9 cellular contexts compared by ENCODE assay signal in genomic region chr11:83724704-83725114, GRCh38.
DNase-seq lines count a peak whose midpoint lies in the region; ATAC-seq and TF ChIP-seq lines count a peak whose summit lies in the region.
"Had no signal": no experiment of that assay in that cellular context is flagged by ENCODE, and none has a peak within 500 bp of the region (broad histone marks: within the 10 kb centered on the region; RNA-seq: fewer than 3 reads in every experiment).

No MANE protein-coding gene starts in this region.

- H4K20me1 ChIP-seq in smooth muscle cell (ENCODE audit: low read depth), result no peaks in the 10 kb centered on the region

- TF ChIP-seq POLR2A in GM18505 (IDR thresholded peaks at IDR 0.05; ENCODE audit: borderline replicate concordance, extremely low read depth, insufficient read depth, insufficient read length), result no peak

- peak overlapping the region; percentile 86 for H3K4me2 ChIP-seq in smooth muscle cell

- H3K27me3 ChIP-seq in adipocyte (replicated peaks; ENCODE audit: control insufficient read depth, insufficient read depth, low read length), result peaks cover 17% of the 10 kb centered on the region
- H3K27me3 ChIP-seq in iPS-15b (ENCODE audit: control insufficient read depth, insufficient read depth, low read length), result no peaks in the 10 kb centered on the region
- H3K27me3 ChIP-seq in smooth muscle cell (ENCODE audit: low read depth), result no peaks in the 10 kb centered on the region

- CTCF ChIA-PET in HEK293 (lab: Yijun Ruan, JAX), result interaction anchor here (0.6 to 2.6 kb wide), 3 partner anchors 11 to 464 kb away, joined by 3 to 14 read pairs (median 3); no protein-coding TSS in a partner anchor

- ATAC-seq in GM18498 (IDR thresholded peaks at IDR 0.05; ENCODE audit: unreplicated experiment), result no peak
- no peak for ATAC-seq in GM18505 (IDR thresholded peaks at IDR 0.05; ENCODE audit: unreplicated experiment)

- POLR2A ChIA-PET in HEK293 (lab: Yijun Ruan, JAX), result no interaction called here

- 0% methylated on average over 3 of the region's 3 CpGs for WGBS in smooth muscle cell (ENCODE audit: low lambda C conversion rate)

- no peaks in the 10 kb centered on the region for H3K79me2 ChIP-seq in smooth muscle cell (ENCODE audit: low read depth)

- H3K9ac ChIP-seq in adipocyte (ENCODE audit: low read length) (peak overlapping the region; percentile 52), iPS-15b (ENCODE audit: low read depth, low read length) (peak overlapping the region; percentile 26), smooth muscle cell (ENCODE audit: low read depth) (peak overlapping the region; percentile 8)

- H3F3A ChIP-seq in smooth muscle cell (ENCODE audit: low read depth), result peaks cover 14% of the 10 kb centered on the region

- H3K4me1 ChIP-seq in HEK293 (ENCODE audit: control insufficient read depth, insufficient read depth, low read length) (peaks cover 2% of the 10 kb centered on the region; the same call in 1 of the 2 replicates), adipocyte (ENCODE audit: control insufficient read depth, insufficient read depth, low read length) (peaks cover 15% of the 10 kb centered on the region), iPS-15b (ENCODE audit: control insufficient read depth, insufficient read depth, low read length) (peaks cover 31% of the 10 kb centered on the region), smooth muscle cell (ENCODE audit: low read depth) (peaks cover 17% of the 10 kb centered on the region)
- H3K4me1 ChIP-seq: SJCRH30 had no signal

- no peak for TF ChIP-seq CTCF in HEK293 (tag by site-specific recombination; IDR thresholded peaks at IDR 0.05)
- no peak for TF ChIP-seq CTCF in smooth muscle cell (IDR thresholded peaks at IDR 0.05; ENCODE audit: borderline replicate concordance, insufficient read depth, poor library complexity, severe bottlenecking)
- TF ChIP-seq CTCF in GM20000 (IDR thresholded peaks at IDR 0.05; ENCODE audit: extremely low read depth, missing control alignments), result no peak

- H3K4me3 ChIP-seq in HEK293 (ENCODE audit: low read depth, low read length), result no peak overlapping the region
- H3K4me3 ChIP-seq in adipocyte (ENCODE audit: low read length), result peak overlapping the region; percentile 80
- no peak overlapping the region for H3K4me3 ChIP-seq in iPS-15b (ENCODE audit: low read depth, low read length)
- peak overlapping the region; percentile 54 for H3K4me3 ChIP-seq in smooth muscle cell
- H3K4me3 ChIP-seq: SJCRH30 had no signal

- H3K36me3 ChIP-seq in HEK293 (ENCODE audit: control insufficient read depth in 2 of 2, insufficient read depth in 1 of 2, low read length in 2 of 2) (no peaks in the 10 kb centered on the region), adipocyte (ENCODE audit: control insufficient read depth, insufficient read depth, low read length, severe bottlenecking) (no peaks in the 10 kb centered on the region), iPS-15b (ENCODE audit: control insufficient read depth, insufficient read depth, low read length) (no peaks in the 10 kb centered on the region), smooth muscle cell (ENCODE audit: low read depth) (no peaks in the 10 kb centered on the region)
- H3K36me3 ChIP-seq: SJCRH30 had no signal

- H2AFZ ChIP-seq in smooth muscle cell (ENCODE audit: low read depth), result peak overlapping the region; percentile 73

- peak; percentile 7 for DNase-seq in adipocyte (ENCODE audit: low read depth)
- DNase-seq in smooth muscle cell (lab: John Stamatoyannopoulos, UW; ENCODE audit: unreplicated experiment), result no peak
- no peak for DNase-seq in GM20000 (ENCODE audit: low spot score)
- no peak for DNase-seq in NOMO-1 (lab: John Stamatoyannopoulos, UW; ENCODE audit: unreplicated experiment in 2 of 2)

- H3K27ac ChIP-seq in HEK293 (ENCODE audit: extremely low read depth, low read depth, low read length) (no peak overlapping the region), smooth muscle cell (ENCODE audit: low read depth) (peak overlapping the region; percentile 53)
- H3K27ac ChIP-seq: SJCRH30 had no signal

- no peaks in the 10 kb centered on the region for H3K9me3 ChIP-seq in HEK293 (ENCODE audit: control insufficient read depth, insufficient read depth, low read depth, low read length)
- H3K9me3 ChIP-seq in adipocyte (ENCODE audit: control insufficient read depth, low read length), result no peaks in the 10 kb centered on the region
- no peaks in the 10 kb centered on the region for H3K9me3 ChIP-seq in iPS-15b (ENCODE audit: control insufficient read depth, insufficient read depth, low read length)
- no peaks in the 10 kb centered on the region for H3K9me3 ChIP-seq in smooth muscle cell (replicated peaks; ENCODE audit: low read depth)
- H3K9me3 ChIP-seq: SJCRH30 had no signal

TF ChIP-seq in HEK293, 187 proteins besides CTCF, POLR2A, EP300 and RAD21:
- peak; percentile 42 for TF ChIP-seq ZBTB17 (tag by site-specific recombination; IDR thresholded peaks at IDR 0.05)
- no peak for TF ChIP-seq ZNF701 (tag by site-specific recombination; IDR thresholded peaks at IDR 0.05)
- TF ChIP-seq ZNF623 (tag by site-specific recombination; IDR thresholded peaks at IDR 0.05), result no peak

Comparison
In these comparisons a context has a peak if more than half of its experiments do, and no peak if none do; other contexts are left out.
1. H3K4me3 ChIP-seq: peak in adipocyte (single experiment) and smooth muscle cell (single experiment); none in HEK293 (single experiment) and iPS-15b (single experiment).
2. Peak in every context shown above with its lines, with median percentiles within 50 percentile points of each other: H3K9ac ChIP-seq.